ENCODE assay signal across 9 cellular contexts in genomic region chr12:71746983-71747611, GRCh38. TPM values are rescaled to one million over a fixed set of nuclear protein-coding genes. Genes with fewer than 3 reads are reported as not detected.
DNase-seq lines count a peak whose midpoint lies in the region; ATAC-seq, FAIRE-seq and TF ChIP-seq lines count a peak whose summit lies in the region.
"Had no signal": no experiment of that assay in that cellular context is flagged by ENCODE, and none has a peak within 500 bp of the region (broad histone marks: within the 10 kb centered on the region; RNA-seq: fewer than 3 reads in every experiment).

No MANE protein-coding gene starts in this region.

- no peak overlapping the region for H4K91ac ChIP-seq in H1 (replicated peaks; ENCODE audit: insufficient read length, low read length)

- H3K27ac ChIP-seq in H1 (ENCODE audit: low read depth, low read length), result no peak overlapping the region

- H3K27me3 Mint-ChIP-seq in activated CD4-positive, alpha-beta T cell treated with anti-CD3 and anti-CD28 coated beads, Interleukin-2, amount 10 ng/mL, durations not matched to agents 24 days and 14 days, result peaks cover 36% of the 10 kb centered on the region

- no peak overlapping the region for H3K4me3 ChIP-seq in H1 (ENCODE audit: extremely low read depth in 1 of 4, insufficient read depth in 2 of 4, low read depth in 3 of 4, low read length in 4 of 4)

- H2BK12ac ChIP-seq in H1 (ENCODE audit: low read depth, low read length), result no peak overlapping the region

- no peaks in the 10 kb centered on the region for H3K36me3 Mint-ChIP-seq in activated CD4-positive, alpha-beta T cell treated with anti-CD3 and anti-CD28 coated beads, Interleukin-2, amount 10 ng/mL, durations not matched to agents 24 days and 14 days (ENCODE audit: low read depth)
- H3K36me3 Mint-ChIP-seq: activated naive CD8-positive, alpha-beta T cell had no signal

- H3K36me3 ChIP-seq in H1 (ENCODE audit: control insufficient read depth in 2 of 4, insufficient read depth in 4 of 4, low read length in 3 of 4), result no peaks in the 10 kb centered on the region

- no peak overlapping the region for H3K4me3 Mint-ChIP-seq in activated CD4-positive, alpha-beta T cell treated with anti-CD3 and anti-CD28 coated beads, Interleukin-2, amount 10 ng/mL, durations not matched to agents 24 days and 14 days
- H3K4me3 Mint-ChIP-seq: activated naive CD8-positive, alpha-beta T cell had no signal

- TF ChIP-seq CTCF in H1 (IDR thresholded peaks at IDR 0.05; ENCODE audit: control extremely low read depth in 1 of 3, insufficient read depth in 1 of 3, low read depth in 1 of 3, low read length in 3 of 3), result peak in 2 of 3 experiments; percentile 75 to 76; a peak in 3 of 4 replicates

- no peak overlapping the region for H4K8ac ChIP-seq in H1 (ENCODE audit: extremely low read depth, insufficient read depth, low read length)

- no peaks in the 10 kb centered on the region for H4K20me1 ChIP-seq in H1 (replicated peaks in 1 of 2; ENCODE audit: control insufficient read depth in 1 of 2, insufficient read depth in 2 of 2, low read length in 2 of 2)

- no peak overlapping the region for H3K27ac Mint-ChIP-seq in activated CD4-positive, alpha-beta T cell treated with anti-CD3 and anti-CD28 coated beads, Interleukin-2, amount 10 ng/mL, durations not matched to agents 24 days and 14 days
- H3K27ac Mint-ChIP-seq: activated naive CD8-positive, alpha-beta T cell had no signal

- H3K4ac ChIP-seq in H1 (replicated peaks; ENCODE audit: insufficient read length, low read depth, low read length), result no peak overlapping the region

- H3K27me3 ChIP-seq in H1 (replicated peaks in 1 of 4; ENCODE audit: control insufficient read depth in 3 of 4, extremely low read depth in 1 of 4, insufficient read depth in 3 of 4, low read length in 3 of 4), result no peaks in the 10 kb centered on the region

- CTCF ChIA-PET in H1 (lab: Charles Lee; ENCODE audit: partially characterized antibody), result interaction anchor here (0.6 to 9.0 kb wide), 51 partner anchors 8 to 1920 kb away, joined by 3 to 97 read pairs (median 4); partner anchors contain the start of genes RAB21, THAP2, TMEM19 and ZFC3H1

- no peak overlapping the region for H3K14ac ChIP-seq in H1 (ENCODE audit: insufficient read length)

- intact Hi-C loops in activated CD4-positive, alpha-beta T cell treated with anti-CD3 and anti-CD28 coated beads, Interleukin-2, amount 10 ng/mL, durations not matched to agents 24 days and 14 days (cut with micrococcal nuclease), result loop anchor here (1.0 to 2.0 kb wide), 4 partner anchors 84 to 1014 kb away; partner anchors contain the start of gene ZFC3H1

- no peak overlapping the region for H2AFZ ChIP-seq in H1 (ENCODE audit: low read length)

- H2BK15ac ChIP-seq in H1 (ENCODE audit: low read length), result no peak overlapping the region

- no peak overlapping the region for H3K18ac ChIP-seq in H1 (ENCODE audit: extremely low read depth, low read length)

- no peaks in the 10 kb centered on the region for H3K4me1 Mint-ChIP-seq in activated CD4-positive, alpha-beta T cell treated with anti-CD3 and anti-CD28 coated beads, Interleukin-2, amount 10 ng/mL, durations not matched to agents 24 days and 14 days

- no peak overlapping the region for H2BK5ac ChIP-seq in H1 (ENCODE audit: low read depth, low read length)

- H2BK120ac ChIP-seq in H1 (replicated peaks; ENCODE audit: low read depth, low read length), result no peak overlapping the region

- peak; percentile 64 for DNase-seq in D341Med (ENCODE audit: low spot score)
- DNase-seq in NCI-H510A (lab: John Stamatoyannopoulos, UW), result peak; percentile 6
- peak; percentile 84 for DNase-seq in activated CD4-positive, alpha-beta T cell treated with anti-CD3 and anti-CD28 coated beads, Interleukin-2, amount 10 ng/mL, durations not matched to agents 24 days and 14 days
- no peak for DNase-seq in H1 (ENCODE audit: low read depth in 1 of 2, low spot score in 2 of 2)
- DNase-seq in midbrain (lab: John Stamatoyannopoulos, UW), result peak; percentile 75
- peak; percentile 87 for DNase-seq in superior temporal gyrus (ENCODE audit: extremely low spot score)

- H3K56ac ChIP-seq in H1 (replicated peaks; ENCODE audit: insufficient read length, low read depth, low read length), result no peak overlapping the region

- H3K9ac ChIP-seq in H1 (replicated peaks in 1 of 4; ENCODE audit: extremely low read depth in 1 of 4, low read depth in 3 of 4, low read length in 3 of 4), result no peak overlapping the region

- no peak overlapping the region for H2AK5ac ChIP-seq in H1 (ENCODE audit: low read depth, low read length)

- POLR2A ChIA-PET in H1 (lab: Charles Lee; ENCODE audit: partially characterized antibody), result interaction anchor here (0.6 to 1.9 kb wide), 4 partner anchors 10 to 87 kb away, joined by 3 to 9 read pairs (median 4); partner anchors contain the start of genes THAP2, TMEM19 and ZFC3H1

- no peaks in the 10 kb centered on the region for H3K23me2 ChIP-seq in H1 (ENCODE audit: low read depth, low read length)

- no peaks in the 10 kb centered on the region for H3K79me2 ChIP-seq in H1 (ENCODE audit: control insufficient read depth in 1 of 2, insufficient read depth in 2 of 2, low read length in 2 of 2)

- H3K9me3 Mint-ChIP-seq in activated CD4-positive, alpha-beta T cell treated with anti-CD3 and anti-CD28 coated beads, Interleukin-2, amount 10 ng/mL, durations not matched to agents 24 days and 14 days, result no peaks in the 10 kb centered on the region

- H3K9me3 ChIP-seq in H1 (ENCODE audit: insufficient read depth in 2 of 2, low read depth in 1 of 2, low read length in 1 of 2), result no peaks in the 10 kb centered on the region

- H3K79me1 ChIP-seq in H1 (ENCODE audit: low read depth, low read length), result no peaks in the 10 kb centered on the region

- peak; percentile 89 for FAIRE-seq in H1 (lab: Jason Lieb, UNC)

- peak; percentile 88 to 89 for TF ChIP-seq RAD21 in H1 (IDR thresholded peaks at IDR 0.05 in 1 of 2, conservative IDR thresholded peaks at IDR 0.05 in 1 of 2; ENCODE audit: low read depth in 2 of 2, low read length in 2 of 2)

- peaks cover 0 to 10% (median 0%) of the 10 kb centered on the region in 4 experiments; a peak in 2 of 7 replicates for H3K4me1 ChIP-seq in H1 (replicated peaks in 1 of 4; ENCODE audit: control insufficient read depth in 3 of 4, insufficient read depth in 4 of 4, low read length in 3 of 4)

- H2BK20ac ChIP-seq in H1 (ENCODE audit: low read length), result no peak overlapping the region

- no peak overlapping the region for H4K5ac ChIP-seq in H1 (ENCODE audit: insufficient read length, low read depth, low read length)

- TF ChIP-seq EP300 in H1 (IDR thresholded peaks at IDR 0.05; ENCODE audit: borderline replicate concordance in 1 of 2, low read depth in 2 of 2, low read length in 2 of 2), result no peak

- H3K23ac ChIP-seq in H1 (ENCODE audit: insufficient read length), result no peak overlapping the region

- TF ChIP-seq POLR2A in H1 (IDR thresholded peaks at IDR 0.05; ENCODE audit: control extremely low read depth in 1 of 2, low read depth in 2 of 2, low read length in 2 of 2), result no peak

- 64% methylated on average over 4 of the region's 4 CpGs; no CpG with 5 or more reads in 1 of the 2 experiments for WGBS in H1 (ENCODE audit: extremely low coverage in 1 of 2, insufficient coverage in 1 of 2, insufficient read length in 1 of 2, insufficient replicate concordance in 2 of 2, low coverage in 1 of 2, low lambda C conversion rate in 2 of 2, missing lambda C conversion rate in 1 of 2), 2 experiments

- peak; percentile 85 for ATAC-seq in GM19372 (IDR thresholded peaks at IDR 0.05; ENCODE audit: low read depth, unreplicated experiment)
- ATAC-seq in HG03342 (IDR thresholded peaks at IDR 0.05; ENCODE audit: unreplicated experiment), result peak; percentile 91

- no peak overlapping the region for H3K4me2 ChIP-seq in H1 (ENCODE audit: insufficient read depth in 1 of 2, low read depth in 2 of 2, low read length in 2 of 2)

TF ChIP-seq in H1, 55 proteins besides CTCF, POLR2A, EP300 and RAD21:
- TF ChIP-seq CEBPB (IDR thresholded peaks at IDR 0.05; ENCODE audit: low read depth, low read length) (peak; percentile 64; the same call in 1 of the 2 replicates), EZH2 (IDR thresholded peaks at IDR 0.05; ENCODE audit: low read depth, low read length, severe bottlenecking) (no peak)

RNA-seq across cellular contexts. Expression of gene RAB21, which starts 7.6 kb away (rescaled TPM):
- 91.7 and 92.4 TPM in 2 replicates for total RNA-seq in activated CD4-positive, alpha-beta T cell treated with anti-CD3 and anti-CD28 coated beads, Interleukin-2, amount 10 ng/mL, durations not matched to agents 24 days and 14 days
- total RNA-seq in H1 (2021; fragmentation: NEBNext Ultra II Directional; extraction: Animal tissue kit (Norgen Biotek cat#: 25700)), result 44.1 and 47.2 TPM in 2 replicates
- polyA plus RNA-seq in H1 (2011; rRNA removed), result 1.1 and 1.2 TPM in 2 replicates
- 3.0 TPM for polyA plus RNA-seq in H1 (2011; cell fraction: cytosol; rRNA removed)
- 1.2 TPM for polyA plus RNA-seq in H1 (2011; cell fraction: nucleus; rRNA removed)
- 14.8 to 34.2 TPM (median 18.4 TPM) in 4 replicates for polyA plus RNA-seq in H1 (2012, experiment 1 of 2)
- 6.5 TPM for polyA plus RNA-seq in H1 (2012, experiment 2 of 2)
- 21.3 TPM for polyA plus RNA-seq in H1 (2013, experiment 1 of 2)
- polyA plus RNA-seq in H1 (2013, experiment 2 of 2), result 23.0 TPM
- 5.6 and 6.9 TPM in 2 replicates for polyA minus RNA-seq in H1 (2011; rRNA and poly(A)+ RNA removed)
- polyA minus RNA-seq in H1 (2011; cell fraction: cytosol; rRNA and poly(A)+ RNA removed), result 4.6 TPM
- 6.2 TPM for polyA minus RNA-seq in H1 (2011; cell fraction: nucleus; rRNA and poly(A)+ RNA removed)

Comparison
In these comparisons a context has a peak if more than half of its experiments do, and no peak if none do; other contexts are left out.
1. DNase-seq: peak in D341Med (single experiment), NCI-H510A (single experiment), activated CD4-positive, alpha-beta T cell treated with anti-CD3 and anti-CD28 coated beads, Interleukin-2, amount 10 ng/mL, durations not matched to agents 24 days and 14 days (single experiment), midbrain (single experiment) and superior temporal gyrus (single experiment); none in H1 (0 of 2).